18 cellular contexts compared by ENCODE assay signal in the genomic region with DNA sequence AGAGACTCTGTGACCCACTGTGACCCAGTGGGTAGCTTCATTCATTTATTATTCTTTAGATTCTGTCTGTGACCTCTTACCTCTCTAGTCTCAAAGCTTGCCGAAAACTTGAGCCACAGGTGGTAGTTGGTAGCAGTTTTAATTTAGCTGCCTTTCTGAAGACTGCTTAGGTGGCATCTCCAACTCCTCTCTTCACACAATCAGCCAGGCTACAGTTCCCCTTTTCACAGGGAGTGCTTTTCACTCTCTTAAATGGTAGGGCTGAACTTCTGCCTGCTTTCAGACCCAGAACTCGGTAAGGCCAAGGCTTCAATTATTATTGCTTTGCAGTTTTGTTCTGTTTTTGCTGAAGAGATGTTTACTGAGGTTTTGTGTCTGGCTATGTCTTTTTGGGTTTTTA.
DNase-seq lines count a peak whose midpoint lies in the region; ATAC-seq, FAIRE-seq and TF ChIP-seq lines count a peak whose summit lies in the region.
"Had no signal": no experiment of that assay in that cellular context is flagged by ENCODE, and none has a peak within 500 bp of the region (broad histone marks: within the 10 kb centered on the region; RNA-seq: fewer than 3 reads in every experiment).

No MANE protein-coding gene starts in this region.

- in situ Hi-C loops in GM12878 (cut with MboI): no loop called here

- RAD21 ChIA-PET in GM12878 (lab: Charles Lee; ENCODE audit: unreplicated experiment): no interaction called here

- no peak for TF ChIP-seq EP300 in GM12878 (IDR thresholded peaks at IDR 0.05; ENCODE audit: borderline replicate concordance in 1 of 2, control insufficient read depth in 1 of 2, low read depth in 2 of 2, low read length in 2 of 2)

- 0 out of 3 replicates have a peak, but pooled peaks have one; percentile 25 for ATAC-seq in GM12878
- ATAC-seq in GM18502 (IDR thresholded peaks at IDR 0.05; ENCODE audit: poor library complexity, unreplicated experiment): no peak
- ATAC-seq: CD8-positive, alpha-beta T cell had no signal

- H3K36me3 ChIP-seq in KMS-11 (ENCODE audit: insufficient read depth): no peaks in the 10 kb centered on the region
- no peaks in the 10 kb centered on the region for H3K36me3 ChIP-seq in OCI-LY3 (replicated peaks; ENCODE audit: low read depth, low read length)
- H3K36me3 ChIP-seq in GM12878 (ENCODE audit: control insufficient read depth in 2 of 2, insufficient read depth in 2 of 2, low read length in 1 of 2): no peaks in the 10 kb centered on the region
- H3K36me3 ChIP-seq: BLaER1 had no signal

- H3K27ac ChIP-seq in KMS-11 (peak overlapping the region; percentile 77), OCI-LY3 (ENCODE audit: low read length) (no peak overlapping the region), GM12878 (ENCODE audit: control insufficient read depth, insufficient read depth) (no peak overlapping the region)
- H3K27ac ChIP-seq: BLaER1 had no signal

- H3K4me3 ChIP-seq in KMS-11 (IDR thresholded peaks at IDR 0.05; ENCODE audit: insufficient read depth, low read depth, low read length): no peak overlapping the region
- no peak overlapping the region for H3K4me3 ChIP-seq in OCI-LY3 (ENCODE audit: low read length)
- no peak overlapping the region for H3K4me3 ChIP-seq in GM12878
- no peak overlapping the region for H3K4me3 ChIP-seq in foreskin fibroblast (ENCODE audit: low read depth in 1 of 2, low read length in 2 of 2)
- H3K4me3 ChIP-seq: BLaER1 had no signal

- peaks cover 91% of the 10 kb centered on the region for H3K4me1 ChIP-seq in KMS-11 (ENCODE audit: low read depth, poor library complexity, severe bottlenecking)
- peaks cover 3% of the 10 kb centered on the region; the same call in 1 of the 2 replicates for H3K4me1 ChIP-seq in OCI-LY3 (ENCODE audit: low read length)
- H3K4me1 ChIP-seq in GM12878 (ENCODE audit: control insufficient read depth, insufficient read depth, low read length): no peaks in the 10 kb centered on the region
- H3K4me1 ChIP-seq: BLaER1 had no signal

- H2AFZ ChIP-seq in KMS-11 (ENCODE audit: low read depth) (peak overlapping the region; percentile 51), OCI-LY3 (ENCODE audit: low read depth, low read length) (0 out of 2 replicates have a peak overlapping the region, but pooled peaks have one; percentile 18), GM12878 (ENCODE audit: control insufficient read depth, low read depth, low read length) (no peak overlapping the region)

- H3K79me2 ChIP-seq in KMS-11 (ENCODE audit: insufficient read depth, low read depth): peaks cover 19% of the 10 kb centered on the region; the same call in 1 of the 2 replicates
- H3K79me2 ChIP-seq in OCI-LY3 (ENCODE audit: low read length): no peaks in the 10 kb centered on the region
- no peaks in the 10 kb centered on the region for H3K79me2 ChIP-seq in GM12878 (ENCODE audit: control insufficient read depth, insufficient read depth, low read length)

- TF ChIP-seq CTCF in KMS-11 (conservative IDR thresholded peaks at IDR 0.05; ENCODE audit: low read depth, low read length): no peak
- TF ChIP-seq CTCF in OCI-LY3 (IDR thresholded peaks at IDR 0.05; ENCODE audit: low read depth, low read length): no peak
- no peak for TF ChIP-seq CTCF in GM12878 (IDR thresholded peaks at IDR 0.05 in 2 of 3, conservative IDR thresholded peaks at IDR 0.05 in 1 of 3; ENCODE audit: control insufficient read depth in 2 of 3, extremely low read depth in 1 of 3, insufficient read depth in 1 of 3, low read depth in 3 of 3, low read length in 3 of 3)
- TF ChIP-seq CTCF in foreskin fibroblast (IDR thresholded peaks at IDR 0.05; ENCODE audit: low read depth, low read length): no peak

- no peaks in the 10 kb centered on the region for H3K9me3 ChIP-seq in OCI-LY3 (ENCODE audit: insufficient read depth, low read length)
- H3K9me3 ChIP-seq in GM12878 (replicated peaks; ENCODE audit: control insufficient read depth, insufficient read depth, low read length): no peaks in the 10 kb centered on the region
- H3K9me3 ChIP-seq: BLaER1 had no signal

- SMC1A ChIA-PET in GM12878 (lab: Charles Lee; ENCODE audit: uncharacterized antibody, unreplicated experiment): no interaction called here

- no peaks in the 10 kb centered on the region for H3K27me3 ChIP-seq in KMS-11 (ENCODE audit: insufficient read depth, low read depth)
- H3K27me3 ChIP-seq in OCI-LY3 (ENCODE audit: low read depth, low read length): no peaks in the 10 kb centered on the region
- H3K27me3 ChIP-seq in GM12878 (replicated peaks in 1 of 2; ENCODE audit: control insufficient read depth in 2 of 2, insufficient read depth in 2 of 2, low read length in 1 of 2): no peaks in the 10 kb centered on the region
- H3K27me3 ChIP-seq: BLaER1 had no signal

- no peak for FAIRE-seq in GM12891 (lab: Jason Lieb, UNC)
- FAIRE-seq in GM12878 (lab: Jason Lieb, UNC): no peak
- FAIRE-seq: GM19239, H1 had no signal

- no peaks in the 10 kb centered on the region for H4K20me1 ChIP-seq in KMS-11 (ENCODE audit: insufficient read depth)
- no peaks in the 10 kb centered on the region for H4K20me1 ChIP-seq in OCI-LY3 (ENCODE audit: insufficient read depth, low read length)
- H4K20me1 ChIP-seq in GM12878 (ENCODE audit: control insufficient read depth, insufficient read depth): no peaks in the 10 kb centered on the region
- H4K20me1 ChIP-seq: BLaER1 had no signal

- TF ChIP-seq POLR2A in GM12891 (IDR thresholded peaks at IDR 0.05; ENCODE audit: low read depth, low read length) (no peak), GM12878 (IDR thresholded peaks at IDR 0.05; ENCODE audit: low read depth, low read length) (no peak)

- no TSS peak for BruUV-seq in GM12878 (replicated peaks; lab: Mats Ljungman, UMichigan)

- DNase-seq in GM12891 (ENCODE audit: insufficient read length, low spot score): no peak
- no peak for DNase-seq in GM12878 (ENCODE audit: low read depth, low spot score)
- DNase-seq in foreskin melanocyte: no peak
- DNase-seq in foreskin fibroblast: no peak
- DNase-seq in NCI-H510A (lab: John Stamatoyannopoulos, UW): no peak
- DNase-seq: 8988T; Calu3; CD8-positive, alpha-beta T cell; DMS53; DND-41; EL; H9 had no signal

- POLR2A ChIA-PET in GM12878 (lab: Charles Lee): no interaction called here

- H3K4me2 ChIP-seq in KMS-11: peak overlapping the region; percentile 76
- H3K4me2 ChIP-seq in OCI-LY3 (ENCODE audit: low read length): no peak overlapping the region
- no peak overlapping the region for H3K4me2 ChIP-seq in GM12878 (ENCODE audit: control insufficient read depth, insufficient read depth)
- H3K4me2 ChIP-seq: BLaER1 had no signal

- TF ChIP-seq RAD21 in GM12878 (IDR thresholded peaks at IDR 0.05; ENCODE audit: insufficient read depth, low read depth, low read length): no peak

- CTCF ChIA-PET in GM12878 (lab: Yijun Ruan, JAX): no interaction called here

- peak overlapping the region; percentile 24; the same call in 1 of the 2 replicates for H3K9ac ChIP-seq in KMS-11
- H3K9ac ChIP-seq in OCI-LY3 (ENCODE audit: low read length): no peak overlapping the region
- H3K9ac ChIP-seq in GM12878 (ENCODE audit: control insufficient read depth, insufficient read depth, low read length): no peak overlapping the region
- H3K9ac ChIP-seq: BLaER1 had no signal

- intact Hi-C loops in GM12878 (cut with micrococcal nuclease; ENCODE audit: unreplicated experiment): no loop called here

- WGBS in GM12878 (ENCODE audit: insufficient coverage, insufficient replicate concordance, low lambda C conversion rate, missing lambda C conversion rate): 13% methylated on average over 2 of the region's 2 CpGs

TF ChIP-seq in GM12891, 5 proteins besides CTCF, POLR2A, EP300 and RAD21:
- TF ChIP-seq SPI1 (IDR thresholded peaks at IDR 0.05; ENCODE audit: low read depth, low read length) (peak; percentile 64), PAX5 (IDR thresholded peaks at IDR 0.05; ENCODE audit: insufficient read depth, low read length, severe bottlenecking) (no peak)

TF ChIP-seq in GM12878, 131 proteins besides CTCF, POLR2A, EP300 and RAD21:
- TF ChIP-seq KLF5 (IDR thresholded peaks at IDR 0.05; ENCODE audit: partially characterized antibody) (no peak), STAT1 (conservative IDR thresholded peaks at IDR 0.05) (no peak), SPI1 (IDR thresholded peaks at IDR 0.05; ENCODE audit: borderline replicate concordance, insufficient read depth, low read depth, low read length) (peak; percentile 29; the same call in 1 of the 2 replicates), SUZ12 (IDR thresholded peaks at IDR 0.05; ENCODE audit: unreplicated experiment) (no peak)
- TF ChIP-seq, protein P1, sequence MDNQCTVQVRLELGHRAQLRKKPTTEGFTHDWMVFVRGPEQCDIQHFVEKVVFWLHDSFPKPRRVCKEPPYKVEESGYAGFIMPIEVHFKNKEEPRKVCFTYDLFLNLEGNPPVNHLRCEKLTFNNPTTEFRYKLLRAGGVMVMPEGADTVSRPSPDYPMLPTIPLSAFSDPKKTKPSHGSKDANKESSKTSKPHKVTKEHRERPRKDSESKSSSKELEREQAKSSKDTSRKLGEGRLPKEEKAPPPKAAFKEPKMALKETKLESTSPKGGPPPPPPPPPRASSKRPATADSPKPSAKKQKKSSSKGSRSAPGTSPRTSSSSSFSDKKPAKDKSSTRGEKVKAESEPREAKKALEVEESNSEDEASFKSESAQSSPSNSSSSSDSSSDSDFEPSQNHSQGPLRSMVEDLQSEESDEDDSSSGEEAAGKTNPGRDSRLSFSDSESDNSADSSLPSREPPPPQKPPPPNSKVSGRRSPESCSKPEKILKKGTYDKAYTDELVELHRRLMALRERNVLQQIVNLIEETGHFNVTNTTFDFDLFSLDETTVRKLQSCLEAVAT (IDR thresholded peaks at IDR 0.05): no peak
